1 cellular context compared by ENCODE assay signal in the genomic region with DNA sequence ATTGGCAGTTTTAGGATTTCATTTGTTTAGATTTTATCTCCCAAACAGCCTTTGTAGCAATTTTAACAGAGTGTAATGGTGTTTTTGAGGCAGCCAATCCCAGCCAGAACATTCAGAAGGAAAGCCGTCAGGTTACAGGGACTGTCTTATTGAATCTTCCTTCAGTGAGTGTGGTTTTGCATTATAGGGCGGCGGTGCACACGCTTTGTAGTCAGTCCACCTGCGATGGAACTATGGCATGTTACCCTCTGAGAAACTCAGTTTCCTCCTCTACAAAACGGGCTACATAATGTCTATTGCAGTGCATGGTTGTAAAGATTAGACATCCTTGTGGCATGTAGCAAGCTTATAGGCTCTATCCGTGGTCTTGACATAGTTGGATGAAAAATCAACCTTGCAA.
TF ChIP-seq lines count a peak whose summit lies in the region.

No MANE protein-coding gene starts in this region.

TF ChIP-seq in HCT116, 20 proteins besides CTCF, POLR2A, EP300 and RAD21 (continued from another document):
- TF ChIP-seq REST (IDR thresholded peaks at IDR 0.05; ENCODE audit: low read depth): no peak
TF ChIP-seq in HCT116: peak in this region for 0.
